ENCODE assay signal across 2 cellular contexts in the genomic region with DNA sequence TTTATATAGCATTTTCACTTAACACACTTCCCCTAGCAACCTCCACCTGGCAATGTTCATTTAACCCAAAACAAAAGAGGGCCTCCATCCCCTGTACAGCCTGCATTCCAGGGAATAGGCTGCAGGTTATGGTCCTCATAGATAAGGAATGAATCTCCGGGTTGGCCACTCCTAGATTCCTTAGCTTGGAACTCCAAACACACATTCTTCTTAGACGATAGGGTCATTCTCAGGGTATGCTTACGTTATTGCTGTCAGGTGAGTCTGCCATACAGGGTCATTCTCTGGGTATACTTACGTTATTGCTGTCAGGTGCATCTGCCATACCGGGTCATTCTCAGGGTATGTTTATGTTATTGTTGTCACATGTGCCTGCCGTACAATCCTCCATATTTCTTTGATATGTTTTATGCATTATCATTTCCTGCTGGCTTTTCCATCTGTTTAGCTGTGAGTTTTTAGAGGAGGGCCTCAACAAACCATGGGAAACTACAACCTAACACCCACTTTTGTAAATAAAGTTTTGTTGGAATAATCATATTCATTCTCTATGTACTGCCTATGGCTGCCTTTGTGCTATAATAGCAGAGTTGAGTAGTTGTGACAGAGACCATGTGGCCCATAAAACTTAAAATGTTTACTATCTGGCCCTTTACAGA.
TF ChIP-seq lines count a peak whose summit lies in the region.

No MANE protein-coding gene starts in this region.

TF ChIP-seq in HepG2, 621 proteins besides CTCF, POLR2A, EP300 and RAD21 (continues in another document):
- no peak for TF ChIP-seq STAT6 (CRISPR knock-in tag; IDR thresholded peaks at IDR 0.05; ENCODE audit: borderline replicate concordance)
- TF ChIP-seq NCOR1 (IDR thresholded peaks at IDR 0.05; ENCODE audit: borderline replicate concordance, low read length): no peak
- no peak for TF ChIP-seq PHF8 (CRISPR knock-in tag; IDR thresholded peaks at IDR 0.05)
- no peak for TF ChIP-seq PRDM10 (CRISPR knock-in tag; IDR thresholded peaks at IDR 0.05; ENCODE audit: low read depth)
- no peak for TF ChIP-seq ZNF180 (CRISPR knock-in tag; IDR thresholded peaks at IDR 0.05; ENCODE audit: borderline replicate concordance, low read depth)
- TF ChIP-seq HOXA9 (CRISPR knock-in tag; IDR thresholded peaks at IDR 0.05; ENCODE audit: borderline replicate concordance): no peak

TF ChIP-seq in K562, 482 proteins besides CTCF, POLR2A, EP300 and RAD21:
- TF ChIP-seq HMGN3 (IDR thresholded peaks at IDR 0.05; ENCODE audit: borderline replicate concordance, extremely low read depth, insufficient read length, low read depth, low read length) (no peak), ETS1 (conservative IDR thresholded peaks at IDR 0.05; ENCODE audit: control insufficient read depth, low read depth, low read length) (no peak), TEAD4 (IDR thresholded peaks at IDR 0.05; ENCODE audit: low read length) (0 out of 2 replicates have a peak, but pooled peaks have one; percentile 50), TEAD4 (CRISPR knock-in tag; IDR thresholded peaks at IDR 0.05; ENCODE audit: borderline replicate concordance) (no peak), MNT (conservative IDR thresholded peaks at IDR 0.05) (peak in 1 of 2 experiments; percentile 28; a peak in 1 of 4 replicates), CTBP1 (IDR thresholded peaks at IDR 0.05; ENCODE audit: borderline replicate concordance) (peak; percentile 45; the same call in 1 of the 2 replicates), ZBTB40 (IDR thresholded peaks at IDR 0.05) (peak; percentile 88), ZBTB40 (CRISPR knock-in tag; IDR thresholded peaks at IDR 0.05) (peak; percentile 81), TCF3 (CRISPR knock-in tag; IDR thresholded peaks at IDR 0.05) (0 out of 2 replicates have a peak, but pooled peaks have one; percentile 17)
- TF ChIP-seq, protein P1, sequence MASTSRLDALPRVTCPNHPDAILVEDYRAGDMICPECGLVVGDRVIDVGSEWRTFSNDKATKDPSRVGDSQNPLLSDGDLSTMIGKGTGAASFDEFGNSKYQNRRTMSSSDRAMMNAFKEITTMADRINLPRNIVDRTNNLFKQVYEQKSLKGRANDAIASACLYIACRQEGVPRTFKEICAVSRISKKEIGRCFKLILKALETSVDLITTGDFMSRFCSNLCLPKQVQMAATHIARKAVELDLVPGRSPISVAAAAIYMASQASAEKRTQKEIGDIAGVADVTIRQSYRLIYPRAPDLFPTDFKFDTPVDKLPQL (IDR thresholded peaks at IDR 0.05; ENCODE audit: extremely low read depth, insufficient read length): no peak
- TF ChIP-seq, protein P2, sequence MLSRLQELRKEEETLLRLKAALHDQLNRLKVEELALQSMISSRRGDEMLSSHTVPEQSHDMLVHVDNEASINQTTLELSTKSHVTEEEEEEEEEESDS (CRISPR knock-in tag; IDR thresholded peaks at IDR 0.05): no peak
TF ChIP-seq in K562: peak in this region for 5.
